Comparison of ENCODE assay signal across 8 cellular contexts in genomic region chr5:112995764-112996618, GRCh38. TPM values are rescaled to one million over a fixed set of nuclear protein-coding genes. Genes with fewer than 3 reads are reported as not detected.
DNase-seq lines count a peak whose midpoint lies in the region; ATAC-seq and TF ChIP-seq lines count a peak whose summit lies in the region.

No MANE protein-coding gene starts in this region.

- H3K9me2 ChIP-seq in PC-9 (ENCODE audit: insufficient read depth), result no peaks in the 10 kb centered on the region

- 29% methylated on average over 7 of the region's 7 CpGs for WGBS in suprapubic skin

- CTCF ChIA-PET in PC-9 (lab: Charles Lee), result interaction anchor here (0.7 to 1.1 kb wide), 7 partner anchors 9 to 608 kb away, joined by 3 to 6 read pairs (median 3); no protein-coding TSS in a partner anchor

- peaks cover 47% of the 10 kb centered on the region for H3K79me2 ChIP-seq in PC-9 (ENCODE audit: low read depth)

- H3K9me3 ChIP-seq in PC-9 (ENCODE audit: insufficient read depth, low read depth), result no peaks in the 10 kb centered on the region
- no peaks in the 10 kb centered on the region for H3K9me3 ChIP-seq in neutrophil
- no peaks in the 10 kb centered on the region for H3K9me3 ChIP-seq in suprapubic skin

- BruUV-seq in PC-9 (replicated peaks; lab: Mats Ljungman, UMichigan), result no TSS peak

- no peak for TF ChIP-seq POLR2A in suprapubic skin (IDR thresholded peaks at IDR 0.05)

- ATAC-seq in GM19463 (IDR thresholded peaks at IDR 0.05; ENCODE audit: unreplicated experiment) (peak; percentile 87), HG03565 (IDR thresholded peaks at IDR 0.05; ENCODE audit: unreplicated experiment) (peak; percentile 68)

- TF ChIP-seq CTCF in PC-9 (conservative IDR thresholded peaks at IDR 0.05) (peak; percentile 96), fibroblast of pulmonary artery (IDR thresholded peaks at IDR 0.05; ENCODE audit: low read length, missing control alignments) (peak; percentile 90), neutrophil (IDR thresholded peaks at IDR 0.05) (peak; percentile 80), suprapubic skin (IDR thresholded peaks at IDR 0.05) (peak; percentile 47 to 83)

- H3F3A ChIP-seq in PC-9 (ENCODE audit: insufficient read depth, low read depth), result peaks cover 26% of the 10 kb centered on the region

- H3K4me3 ChIP-seq in PC-9 (no peak overlapping the region), fibroblast of pulmonary artery (replicated peaks; ENCODE audit: low read depth, low read length) (no peak overlapping the region), neutrophil (ENCODE audit: low read depth in 1 of 2, low read length in 1 of 2) (no peak overlapping the region), suprapubic skin (no peak overlapping the region)

- intact Hi-C loops in PC-9 (cut with micrococcal nuclease; ENCODE audit: unreplicated experiment), result loop anchor here (1.0 to 2.0 kb wide), 4 partner anchors 43 to 610 kb away; partner anchors contain the start of gene YTHDC2

- no peak for TF ChIP-seq EP300 in suprapubic skin (IDR thresholded peaks at IDR 0.05)

- H3K36me3 ChIP-seq in PC-9 (ENCODE audit: low read depth) (peaks cover 38% of the 10 kb centered on the region; the same call in 1 of the 2 replicates), neutrophil (peaks cover 72% of the 10 kb centered on the region), suprapubic skin (peaks cover 34% of the 10 kb centered on the region)

- POLR2A ChIA-PET in PC-9 (lab: Charles Lee; ENCODE audit: unreplicated experiment), result no interaction called here

- H3K4me2 ChIP-seq in PC-9, result no peak overlapping the region

- peaks cover 33% of the 10 kb centered on the region for H4K20me1 ChIP-seq in PC-9 (ENCODE audit: insufficient read depth)

- H3K4me1 ChIP-seq in PC-9 (replicated peaks; ENCODE audit: insufficient read depth) (no peaks in the 10 kb centered on the region), neutrophil (ENCODE audit: control insufficient read depth in 1 of 2, insufficient read depth in 1 of 2, low read depth in 1 of 2, low read length in 1 of 2) (peaks cover 0 to 7% of the 10 kb centered on the region in 2 experiments), suprapubic skin (peaks cover 5% of the 10 kb centered on the region)

- no peak overlapping the region for H3K27ac ChIP-seq in PC-9
- H3K27ac ChIP-seq in neutrophil, result peak overlapping the region; percentile 8
- no peak overlapping the region for H3K27ac ChIP-seq in suprapubic skin

- DNase-seq in D341Med (ENCODE audit: low spot score), result peak; percentile 68
- peak; percentile 39 to 60 for DNase-seq in PC-9
- DNase-seq in activated T-helper 1 cell treated with Interleukin-2 at 50 U/mL for 16 hours (ENCODE audit: low read depth), result peak; percentile 56
- peak; percentile 81 for DNase-seq in fibroblast of pulmonary artery (ENCODE audit: low read depth)
- DNase-seq in suprapubic skin (ENCODE audit: low spot score in 2 of 2), result peak in 1 of 2 donors; percentile 76

- H2AFZ ChIP-seq in PC-9, result no peak overlapping the region

- no peaks in the 10 kb centered on the region for H3K27me3 ChIP-seq in PC-9 (ENCODE audit: insufficient read depth, low read depth)
- H3K27me3 ChIP-seq in neutrophil, result no peaks in the 10 kb centered on the region
- no peaks in the 10 kb centered on the region for H3K27me3 ChIP-seq in suprapubic skin

RNA-seq across cellular contexts. Expression of gene DCP2, which starts 19.4 kb away (rescaled TPM):
- total RNA-seq in PC-9 (2021) (40.0 and 45.6 TPM in 2 replicates), suprapubic skin (10 to 100 TPM; 11.3 to 45.5 (median 23.0) TPM)
